ENCODE assay signal across 17 cellular contexts in the genomic region with DNA sequence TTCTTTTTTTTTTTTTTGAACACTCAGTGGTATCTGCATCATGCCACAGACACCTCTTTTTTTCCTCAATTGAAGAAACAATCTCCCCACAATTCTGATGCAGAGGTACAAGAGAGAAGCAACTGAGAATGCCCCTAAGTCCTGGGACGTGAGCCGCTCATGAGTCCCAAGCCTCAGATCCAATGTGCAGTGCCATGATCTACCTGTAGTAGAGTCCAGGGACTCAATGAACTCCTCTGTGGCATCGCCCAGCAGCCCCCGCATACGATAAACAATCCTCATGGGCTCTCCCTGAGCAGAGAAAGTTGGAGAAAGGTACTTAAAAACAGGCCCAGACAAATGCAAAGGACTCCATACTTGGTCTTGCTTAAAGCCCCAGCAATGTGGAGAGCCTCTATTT.
"Had no signal": no experiment of that assay in that cellular context is flagged by ENCODE, and none has a peak within 500 bp of the region (broad histone marks: within the 10 kb centered on the region; RNA-seq: fewer than 3 reads in every experiment).

No MANE protein-coding gene starts in this region.

- H3K4me1 ChIP-seq: SJSA1 had no signal

- H3K27ac ChIP-seq: SJSA1, SK-N-MC had no signal

- DNase-seq: MV-4-11, NCI-H1048, NCI-H1105, NCI-H1436 treated with DMSO at 0.1 percent for 48 hours, NCI-H1930, NCI-H2081, NCI-H2107, NCI-H2227 treated with DMSO at 0.1 percent for 48 hours, NCI-H526 treated with DMSO at 0.1 percent for 48 hours, NCI-H748 treated with DMSO at 0.1 percent for 48 hours, Right ventricle myocardium superior, RPMI8226, SIG-M5 had no signal

- H3K9me3 ChIP-seq: SJSA1 had no signal

- H3K4me3 ChIP-seq: SJSA1, SK-N-MC had no signal

- FAIRE-seq: HTR-8/SVneo, RCC 7860 had no signal

- H3K27me3 ChIP-seq: SJSA1 had no signal
